Comparison of ENCODE assay signal across 8 cellular contexts in genomic region chr3:176872771-176873209, GRCh38.
DNase-seq lines count a peak whose midpoint lies in the region; ATAC-seq and TF ChIP-seq lines count a peak whose summit lies in the region.

No MANE protein-coding gene starts in this region.

- H3K4ac ChIP-seq in IMR-90 (ENCODE audit: low read depth, low read length): no peak overlapping the region

- H3K23ac ChIP-seq in IMR-90 (ENCODE audit: low read depth, low read length): no peak overlapping the region

- H3K4me1 ChIP-seq in IMR-90 (ENCODE audit: control insufficient read depth, insufficient read depth, low read length): no peaks in the 10 kb centered on the region

- POLR2A ChIA-PET in GM10248 (lab: Yijun Ruan, JAX) (no interaction called here), IMR-90 (lab: Charles Lee; ENCODE audit: unreplicated experiment) (no interaction called here)

- no peak overlapping the region for H4K91ac ChIP-seq in IMR-90 (ENCODE audit: insufficient read depth, low read depth, low read length)

- ATAC-seq in GM21723 (IDR thresholded peaks at IDR 0.05; ENCODE audit: unreplicated experiment) (peak; percentile 98), IMR-90 (ENCODE audit: low read depth) (peak; percentile 87)
- ATAC-seq in activated naive CD8-positive, alpha-beta T cell treated with anti-CD3 and anti-CD28 coated beads, Interleukin-2, amount 50 U/mL, for 24 hours: peak; percentile 74

- WGBS in IMR-90 (ENCODE audit: extremely low coverage in 2 of 2, insufficient read length in 1 of 2), 2 experiments: 20% methylated on average over 2 of the region's 4 CpGs; no CpG with 5 or more reads in 1 of the 2 experiments

- no peaks in the 10 kb centered on the region for H3K79me1 ChIP-seq in IMR-90 (ENCODE audit: low read depth in 1 of 2, low read length in 2 of 2)

- peak; percentile 66 for TF ChIP-seq RAD21 in IMR-90 (IDR thresholded peaks at IDR 0.05; ENCODE audit: low read length)

- TF ChIP-seq CTCF in GM10248 (IDR thresholded peaks at IDR 0.05; ENCODE audit: control extremely low read depth, extremely low read depth, low read depth, missing control alignments) (peak; percentile 84), IMR-90 (conservative IDR thresholded peaks at IDR 0.05; ENCODE audit: low read depth, low read length) (peak; percentile 76)

- no peak overlapping the region for H3K56ac ChIP-seq in IMR-90 (ENCODE audit: extremely low read depth, insufficient read depth, low read length)

- H3K27me3 ChIP-seq in IMR-90 (ENCODE audit: control insufficient read depth, insufficient read depth, low read length): peaks cover 3% of the 10 kb centered on the region; the same call in 1 of the 2 replicates

- H3K36me3 ChIP-seq in IMR-90 (ENCODE audit: control insufficient read depth, insufficient read depth, low read length) (no peaks in the 10 kb centered on the region), SK-N-MC (ENCODE audit: insufficient read depth, low read length) (no peaks in the 10 kb centered on the region)

- peak overlapping the region; percentile 67 for H2AFZ ChIP-seq in IMR-90 (replicated peaks; ENCODE audit: low read length, poor library complexity)

- TF ChIP-seq POLR2A in IMR-90 (IDR thresholded peaks at IDR 0.05; ENCODE audit: low read depth, low read length): no peak

- peak; percentile 36 for DNase-seq in GM10248 (ENCODE audit: extremely low spot score)
- peak; percentile 56 for DNase-seq in IMR-90
- peak; percentile 48 for DNase-seq in SK-N-MC (ENCODE audit: low read depth, low spot score)
- peak; percentile 52 for DNase-seq in activated naive CD8-positive, alpha-beta T cell treated with anti-CD3 and anti-CD28 coated beads, Interleukin-2, amount 50 U/mL, for 24 hours
- DNase-seq in iPS DF 19.7 (ENCODE audit: low read depth, low spot score): peak; percentile 73
- peak; percentile 17 to 61 (median 23) for DNase-seq in stimulated activated CD4-positive, alpha-beta T cell treated with anti-CD3 and anti-CD28 coated beads, Interleukin-12 subunit alpha, Interleukin-12 subunit beta, amount 100 ng/mL, for 48 hours (ENCODE audit: low read depth in 2 of 3, low spot score in 1 of 3)
- DNase-seq in NCI-H128 (lab: John Stamatoyannopoulos, UW; ENCODE audit: unreplicated experiment): no peak

- no peak overlapping the region for H4K8ac ChIP-seq in IMR-90 (ENCODE audit: low read depth in 2 of 2, low read length in 2 of 2)

- no peak overlapping the region for H3K18ac ChIP-seq in IMR-90 (ENCODE audit: low read depth, low read length)

- H3K27ac Mint-ChIP-seq in activated naive CD8-positive, alpha-beta T cell treated with anti-CD3 and anti-CD28 coated beads, Interleukin-2, amount 50 U/mL, for 24 hours: peak overlapping the region; percentile 54

- no peak overlapping the region for H4K5ac ChIP-seq in IMR-90 (ENCODE audit: low read depth, low read length)

- no peak overlapping the region for H2AK5ac ChIP-seq in IMR-90 (ENCODE audit: low read depth, low read length)

- no peak overlapping the region for H2AK9ac ChIP-seq in IMR-90 (replicated peaks; ENCODE audit: low read depth, low read length, poor library complexity)

- H3K9me3 ChIP-seq in IMR-90 (ENCODE audit: control insufficient read depth, insufficient read depth, low read length) (no peaks in the 10 kb centered on the region), SK-N-MC (ENCODE audit: low read depth, low read length) (0 out of 2 replicates have a peak, but pooled peaks cover 3% of the 10 kb centered on the region)

- H3K9ac ChIP-seq in IMR-90 (ENCODE audit: low read depth, low read length) (no peak overlapping the region), SK-N-MC (ENCODE audit: insufficient read length) (no peak overlapping the region)

- no peak overlapping the region; the same call in 2 of the 3 replicates for H2BK15ac ChIP-seq in IMR-90 (ENCODE audit: low read depth, low read length)

- no peak overlapping the region for H2BK120ac ChIP-seq in IMR-90 (ENCODE audit: low read depth, low read length)

- H2BK20ac ChIP-seq in IMR-90 (ENCODE audit: low read depth, low read length): no peak overlapping the region

- intact Hi-C loops in IMR-90 (cut with micrococcal nuclease): loop anchor here (1.0 kb wide), 2 partner anchors 67 to 1513 kb away; no protein-coding TSS in a partner anchor

- no peaks in the 10 kb centered on the region for H4K20me1 ChIP-seq in IMR-90 (ENCODE audit: insufficient read depth, low read length)

- H3K4me3 ChIP-seq in IMR-90 (ENCODE audit: insufficient read depth, low read depth, low read length): no peak overlapping the region
- no peak overlapping the region for H3K4me3 ChIP-seq in SK-N-MC

- no peak overlapping the region for H3K4me3 Mint-ChIP-seq in activated naive CD8-positive, alpha-beta T cell treated with anti-CD3 and anti-CD28 coated beads, Interleukin-2, amount 50 U/mL, for 24 hours

- peaks cover 2% of the 10 kb centered on the region for H3K27me3 Mint-ChIP-seq in activated naive CD8-positive, alpha-beta T cell treated with anti-CD3 and anti-CD28 coated beads, Interleukin-2, amount 50 U/mL, for 24 hours

- no peaks in the 10 kb centered on the region for H3K36me3 Mint-ChIP-seq in activated naive CD8-positive, alpha-beta T cell treated with anti-CD3 and anti-CD28 coated beads, Interleukin-2, amount 50 U/mL, for 24 hours (ENCODE audit: low read depth)

- BruUV-seq in IMR-90 (replicated peaks; lab: Mats Ljungman, UMichigan): no TSS peak

- no peaks in the 10 kb centered on the region for H3K9me1 ChIP-seq in IMR-90 (ENCODE audit: insufficient read depth, low read length)

- H3K14ac ChIP-seq in IMR-90 (replicated peaks; ENCODE audit: low read depth, low read length): no peak overlapping the region

- dilution Hi-C loops in IMR-90 (cut with HindIII; ENCODE audit: low sequenced_read_pairs, unreplicated experiment): no loop called here

- CTCF ChIA-PET in GM10248 (lab: Yijun Ruan, JAX) (interaction anchor here (0.7 to 4.5 kb wide), 28 partner anchors 9 to 1513 kb away, joined by 3 to 21 read pairs (median 3); no protein-coding TSS in a partner anchor), IMR-90 (lab: Yijun Ruan, JAX) (interaction anchor here (0.5 to 2.4 kb wide), 8 partner anchors 23 to 1996 kb away, joined by 3 to 12 read pairs (median 3); no protein-coding TSS in a partner anchor)

- H3K9me3 Mint-ChIP-seq in activated naive CD8-positive, alpha-beta T cell treated with anti-CD3 and anti-CD28 coated beads, Interleukin-2, amount 50 U/mL, for 24 hours: peaks cover 3% of the 10 kb centered on the region

- no peak overlapping the region for H2BK5ac ChIP-seq in IMR-90 (ENCODE audit: low read depth, low read length, poor library complexity, severe bottlenecking)

- H3K4me1 Mint-ChIP-seq in activated naive CD8-positive, alpha-beta T cell treated with anti-CD3 and anti-CD28 coated beads, Interleukin-2, amount 50 U/mL, for 24 hours: peaks cover 4% of the 10 kb centered on the region

- in situ Hi-C loops in IMR-90 (cut with MboI; ENCODE audit: low sequenced_read_pairs): no loop called here

- peak overlapping the region; percentile 43; the same call in 1 of the 2 replicates for H3K4me2 ChIP-seq in IMR-90 (ENCODE audit: low read depth, low read length)

- H3K27ac ChIP-seq in IMR-90 (ENCODE audit: insufficient read depth, low read length) (no peak overlapping the region), SK-N-MC (no peak overlapping the region)

TF ChIP-seq in IMR-90, 13 proteins besides CTCF, POLR2A, EP300 and RAD21:
- TF ChIP-seq SMC3 (IDR thresholded peaks at IDR 0.05; ENCODE audit: low read depth, low read length) (peak; percentile 74), RFX5 (IDR thresholded peaks at IDR 0.05; ENCODE audit: low read depth, low read length) (no peak), CHD1 (IDR thresholded peaks at IDR 0.05; ENCODE audit: low read depth, low read length) (no peak)
